8 cellular contexts compared by ENCODE assay signal in the genomic region with DNA sequence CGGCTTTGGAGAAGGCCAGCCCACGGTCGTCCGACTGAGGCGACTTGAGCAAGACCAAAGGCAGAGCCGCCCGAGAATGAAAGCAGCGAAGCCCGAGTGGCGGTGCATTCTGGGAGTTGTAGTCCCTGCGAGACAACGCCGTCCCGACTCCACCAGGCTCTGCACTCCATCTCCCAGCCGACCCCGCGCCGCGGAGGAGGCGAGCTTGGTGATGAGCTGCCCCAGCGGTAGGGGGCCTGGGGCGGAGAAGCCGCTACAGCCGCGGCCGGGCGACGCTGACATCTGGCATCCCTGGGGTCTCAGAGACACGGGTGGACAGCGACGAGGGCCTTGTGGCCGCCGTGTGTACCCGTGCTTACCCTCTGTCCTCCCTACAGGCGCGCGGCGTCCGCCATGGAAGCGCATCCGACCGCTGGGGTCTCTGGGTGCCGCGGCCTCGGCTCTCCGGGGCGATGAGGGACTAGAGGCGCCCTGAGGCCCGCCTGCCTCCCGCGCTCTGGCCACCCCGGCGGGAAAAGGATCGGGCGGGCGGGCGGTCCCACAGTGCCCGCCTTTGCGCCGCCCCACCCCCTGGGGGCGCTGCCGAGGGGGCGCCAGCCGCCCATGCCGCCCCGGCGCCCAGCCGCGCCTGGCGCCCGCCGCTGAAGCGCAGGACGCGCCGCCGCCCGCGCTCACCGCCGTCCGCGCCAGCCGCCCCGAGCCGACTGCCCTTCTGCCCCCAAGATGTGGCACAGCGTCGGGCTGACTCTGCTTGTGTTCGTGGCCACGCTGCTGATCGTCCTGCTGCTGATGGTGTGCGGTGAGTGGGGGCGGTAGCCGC. TPM values are rescaled to one million over a fixed set of nuclear protein-coding genes. Genes with fewer than 3 reads are reported as not detected.
A peak's percentile ranks its signal among the peaks of the same experiment; 100 is the strongest.
DNase-seq lines count a peak whose midpoint lies in the region; ATAC-seq and TF ChIP-seq lines count a peak whose summit lies in the region.

Gene SMIM13, plus strand, starts transcription at position 244 of the 820 bp plus-strand sequence. Its CDS starts 480 bp downstream, at position 724.

- H3K36me3 Mint-ChIP-seq in activated T-helper 17 cell treated with anti-CD3 and anti-CD28 coated beads, Interleukin-2, amount 50 U/mL, for 72 hours (ENCODE audit: low read depth), result peaks cover 25% of the 10 kb centered on the region
- H3K36me3 Mint-ChIP-seq in naive thymus-derived CD8-positive, alpha-beta T cell, result peaks cover 0 to 10% (median 0%) of the 10 kb centered on the region in 3 donors

- no peaks in the 10 kb centered on the region for H3K9me3 Mint-ChIP-seq in activated T-helper 17 cell treated with anti-CD3 and anti-CD28 coated beads, Interleukin-2, amount 50 U/mL, for 72 hours
- no peaks in the 10 kb centered on the region for H3K9me3 Mint-ChIP-seq in naive thymus-derived CD8-positive, alpha-beta T cell

- POLR2A ChIA-PET in RWPE1 (lab: Yijun Ruan, JAX; ENCODE audit: low non-redundant PET), result no interaction called here
- POLR2A ChIA-PET in naive thymus-derived CD8-positive, alpha-beta T cell (lab: Charles Lee), result interaction anchor here (1.0 kb wide), 1 partner anchor 399 kb away, joined by 6 read pairs; the partner anchor contains the start of genes C6orf52 and PAK1IP1

- H4K20me1 ChIP-seq in fibroblast of lung (ENCODE audit: control insufficient read depth, extremely low read depth, insufficient read depth, low read length), result no peaks in the 10 kb centered on the region

- peak within 1 kb of the TSS; percentile 95 for H3K4me3 Mint-ChIP-seq in activated T-helper 17 cell treated with anti-CD3 and anti-CD28 coated beads, Interleukin-2, amount 50 U/mL, for 72 hours
- peak within 1 kb of the TSS; percentile 90 to 98 (median 96) for H3K4me3 Mint-ChIP-seq in naive thymus-derived CD8-positive, alpha-beta T cell

- H3K27ac ChIP-seq in RWPE1 (peak within 1 kb of the TSS; percentile 87), fibroblast of lung (ENCODE audit: insufficient read depth, low read length) (peak within 1 kb of the TSS; percentile 98)

- H3K4me3 ChIP-seq in LNCaP clone FGC (ENCODE audit: low read depth, low read length), result peak within 1 kb of the TSS; percentile 69
- peak within 1 kb of the TSS; percentile 88 to 95 (median 92) for H3K4me3 ChIP-seq in fibroblast of lung (replicated peaks in 1 of 4; ENCODE audit: control extremely low read depth in 1 of 4, insufficient read depth in 1 of 4, low read depth in 3 of 4, low read length in 4 of 4)

- H3K79me2 ChIP-seq in fibroblast of lung (ENCODE audit: control insufficient read depth, insufficient read depth, low read length), result peaks cover 42% of the 10 kb centered on the region

- no peaks in the 10 kb centered on the region for H3K36me3 ChIP-seq in fibroblast of lung (ENCODE audit: control insufficient read depth, insufficient read depth, low read length)

- peak; percentile 93 for ATAC-seq in activated T-helper 17 cell treated with anti-CD3 and anti-CD28 coated beads, Interleukin-2, amount 50 U/mL, for 72 hours (replicated peaks)
- ATAC-seq in naive thymus-derived CD8-positive, alpha-beta T cell, result peak; percentile 90 to 93

- DNase-seq in ELR (ENCODE audit: low read depth) (peak; percentile 98), H4 (ENCODE audit: low spot score) (peak; percentile 96), LNCaP clone FGC (ENCODE audit: low read depth) (peak; percentile 94), RWPE1 (ENCODE audit: low spot score) (peak; percentile 96), fibroblast of lung (ENCODE audit: low read depth in 2 of 2) (peak; percentile 98)
- peak; percentile 90 to 96 (median 92) for DNase-seq in naive thymus-derived CD8-positive, alpha-beta T cell
- peak; percentile 88 to 94 (median 92) for DNase-seq in stimulated activated naive CD4-positive, alpha-beta T cell (lab: John Stamatoyannopoulos, UW)

- H2AFZ ChIP-seq in fibroblast of lung (ENCODE audit: low read length), result peak within 1 kb of the TSS; percentile 99

- no peaks in the 10 kb centered on the region for H3K9me3 ChIP-seq in fibroblast of lung (ENCODE audit: control insufficient read depth, insufficient read depth, low read depth, low read length)

- CTCF ChIA-PET in RWPE1 (lab: Yijun Ruan, JAX), result interaction anchor here (0.6 to 0.7 kb wide), 3 partner anchors 30 to 400 kb away, joined by 3 to 4 read pairs (median 3); no protein-coding TSS in a partner anchor

- H3K27me3 Mint-ChIP-seq in activated T-helper 17 cell treated with anti-CD3 and anti-CD28 coated beads, Interleukin-2, amount 50 U/mL, for 72 hours, result no peaks in the 10 kb centered on the region
- no peaks in the 10 kb centered on the region for H3K27me3 Mint-ChIP-seq in naive thymus-derived CD8-positive, alpha-beta T cell

- H3K4me1 Mint-ChIP-seq in activated T-helper 17 cell treated with anti-CD3 and anti-CD28 coated beads, Interleukin-2, amount 50 U/mL, for 72 hours, result peaks cover 10% of the 10 kb centered on the region
- H3K4me1 Mint-ChIP-seq in naive thymus-derived CD8-positive, alpha-beta T cell, result peaks cover 13 to 31% (median 28%) of the 10 kb centered on the region in 4 donors

- TF ChIP-seq CTCF in LNCaP clone FGC (IDR thresholded peaks at IDR 0.05; ENCODE audit: control insufficient read depth, extremely low read depth, insufficient read depth) (peak; percentile 69), RWPE1 (conservative IDR thresholded peaks at IDR 0.05; ENCODE audit: low read depth) (peak; percentile 82), fibroblast of lung (conservative IDR thresholded peaks at IDR 0.05 in 1 of 2, IDR thresholded peaks at IDR 0.05 in 1 of 2; ENCODE audit: low read depth in 1 of 2, low read length in 2 of 2) (peak; percentile 21 to 24)

- H3K27me3 ChIP-seq in fibroblast of lung (ENCODE audit: control insufficient read depth, insufficient read depth, low read length), result no peaks in the 10 kb centered on the region

- H3K4me1 ChIP-seq in fibroblast of lung (ENCODE audit: control insufficient read depth, extremely low read depth, insufficient read depth, low read length), result peaks cover 2% of the 10 kb centered on the region

- H3K27ac Mint-ChIP-seq in activated T-helper 17 cell treated with anti-CD3 and anti-CD28 coated beads, Interleukin-2, amount 50 U/mL, for 72 hours, result peak within 1 kb of the TSS; percentile 97
- peak within 1 kb of the TSS; percentile 92 to 99 (median 97) for H3K27ac Mint-ChIP-seq in naive thymus-derived CD8-positive, alpha-beta T cell

- peak within 1 kb of the TSS; percentile 99 for H3K9ac ChIP-seq in fibroblast of lung (ENCODE audit: insufficient read depth, low read length)

- H3K4me2 ChIP-seq in fibroblast of lung (ENCODE audit: extremely low read depth, insufficient read depth, low read length), result peak within 1 kb of the TSS; percentile 95

RNA-seq across cellular contexts. Expression of gene SMIM13, which starts in this region (rescaled TPM):
- 9.7 and 13.7 TPM in 2 replicates for total RNA-seq in H4 (2014; rRNA removed; shearing (Covaris generic))
- 10 to 100 TPM in 1 of 2 donors, 1 to 10 TPM in 1; 5.8 to 10.5 TPM for total RNA-seq in activated T-helper 17 cell treated with anti-CD3 and anti-CD28 coated beads, Interleukin-2, amount 50 U/mL, for 72 hours
- 6.7 and 7.4 TPM in 2 replicates for total RNA-seq in fibroblast of lung
- polyA plus RNA-seq in fibroblast of lung, result 4.6 and 6.9 TPM in 2 replicates
- polyA plus RNA-seq in fibroblast of lung (2012), result 6.8 and 8.7 TPM in 2 replicates
- 0.26 TPM in 1 of 2 replicates, not detected in the other for polyA minus RNA-seq in fibroblast of lung (ENCODE audit: low replicate concordance)
- total RNA-seq in naive thymus-derived CD8-positive, alpha-beta T cell, result 1 to 10 TPM; 4.7 to 5.7 TPM
- 1 to 10 TPM; 1.7 to 3.0 (median 3.0) TPM for polyA plus RNA-seq in naive thymus-derived CD8-positive, alpha-beta T cell

Comparison
In these comparisons a context has a peak if more than half of its experiments do, and no peak if none do; other contexts are left out.
1. Peak in every context shown above with its lines: DNase-seq, ATAC-seq, H3K4me3 ChIP-seq and H3K27ac ChIP-seq.
2. CTCF ChIP-seq: peak in every context shown above with its lines; median percentile 82 in RWPE1; 69 in LNCaP clone FGC; 22 in fibroblast of lung.